Comparison of ENCODE assay signal across 9 cellular contexts in the genomic region with DNA sequence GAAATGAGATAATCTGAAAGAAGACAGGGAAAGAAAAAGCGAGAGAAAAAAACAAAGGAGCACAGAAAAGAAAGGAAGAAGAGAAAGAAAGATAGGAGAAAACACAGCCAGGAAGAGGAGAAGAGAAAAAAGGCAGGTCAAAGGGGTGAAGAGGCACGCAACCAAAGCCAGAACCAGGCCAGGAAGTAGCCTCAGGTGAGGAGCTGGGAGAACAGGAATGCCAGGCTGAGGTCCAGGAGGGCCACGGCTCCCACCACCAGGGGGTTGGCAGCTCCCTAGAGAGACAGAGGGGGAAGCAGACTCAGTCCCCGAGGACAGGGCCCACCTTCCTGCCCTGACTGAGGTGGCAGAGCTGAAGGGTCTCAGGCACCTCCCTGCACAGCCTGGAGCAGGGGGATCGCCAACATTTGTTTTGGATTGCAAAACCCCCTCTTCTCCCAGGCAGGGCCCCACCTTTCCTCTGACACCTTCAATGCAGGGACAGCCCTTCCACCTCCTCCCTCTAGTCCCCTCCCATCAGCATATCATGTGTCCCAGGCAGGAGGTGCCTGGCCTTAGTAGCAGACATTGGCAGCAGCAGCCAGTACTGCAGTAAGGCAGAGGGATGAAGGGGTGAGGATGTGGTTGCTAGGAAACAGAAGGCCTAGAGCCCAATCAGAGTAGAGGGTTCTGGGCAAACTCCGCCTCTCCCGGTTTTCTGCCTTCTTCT. TPM values are rescaled to one million over a fixed set of nuclear protein-coding genes. Genes with fewer than 3 reads are reported as not detected.
DNase-seq lines count a peak whose midpoint lies in the region; ATAC-seq, FAIRE-seq and TF ChIP-seq lines count a peak whose summit lies in the region.
"Had no signal": no experiment of that assay in that cellular context is flagged by ENCODE, and none has a peak within 500 bp of the region (broad histone marks: within the 10 kb centered on the region; RNA-seq: fewer than 3 reads in every experiment).

No MANE protein-coding gene starts in this region.

- H3K4me2 ChIP-seq in Karpas-422 (ENCODE audit: low read depth, low read length, poor library complexity, severe bottlenecking) (peak overlapping the region; percentile 92), mesenchymal stem cell (ENCODE audit: low read length, poor library complexity, severe bottlenecking) (no peak overlapping the region)

- no peak for TF ChIP-seq POLR2A in GM12891 (IDR thresholded peaks at IDR 0.05; ENCODE audit: low read depth, low read length)

- peak overlapping the region; percentile 67; the same call in 1 of the 2 replicates for H3K27ac ChIP-seq in Karpas-422 (ENCODE audit: low read length)
- H3K27ac ChIP-seq in mesenchymal stem cell (ENCODE audit: low read length, poor library complexity, severe bottlenecking): no peak overlapping the region

- peaks cover 23% of the 10 kb centered on the region for H3K79me2 ChIP-seq in Karpas-422 (ENCODE audit: low read length)

- peaks cover 14% of the 10 kb centered on the region; the same call in 1 of the 2 replicates for H3K36me3 ChIP-seq in Karpas-422 (ENCODE audit: insufficient read depth, low read length)
- H3K36me3 ChIP-seq in mesenchymal stem cell (ENCODE audit: control insufficient read depth in 1 of 2, insufficient read depth in 2 of 2, low read depth in 1 of 2, low read length in 2 of 2): peaks cover 3 to 18% of the 10 kb centered on the region in 2 experiments

- peaks cover 6% of the 10 kb centered on the region for H3K36me3 Mint-ChIP-seq in T-helper 17 cell (ENCODE audit: low read depth)

- H2BK120ac ChIP-seq in mesenchymal stem cell (ENCODE audit: low read depth, low read length): no peak overlapping the region

- H3K4me3 ChIP-seq in Karpas-422 (ENCODE audit: low read length) (no peak overlapping the region), mesenchymal stem cell (ENCODE audit: insufficient read depth in 1 of 2, low read depth in 1 of 2, low read length in 2 of 2) (no peak overlapping the region)
- H3K4me3 ChIP-seq: mucosa of descending colon had no signal

- H3K4me3 Mint-ChIP-seq in T-helper 17 cell: no peak overlapping the region

- no peak overlapping the region for H3K4ac ChIP-seq in mesenchymal stem cell (ENCODE audit: low read depth in 1 of 2, low read length in 2 of 2)

- H2BK5ac ChIP-seq in mesenchymal stem cell (ENCODE audit: low read depth, low read length, poor library complexity, severe bottlenecking): no peak overlapping the region

- H3K27me3 Mint-ChIP-seq in T-helper 17 cell: peaks cover 18% of the 10 kb centered on the region

- H2AFZ ChIP-seq in Karpas-422 (ENCODE audit: low read length) (no peak overlapping the region), mesenchymal stem cell (ENCODE audit: low read depth, low read length) (no peak overlapping the region)

- no peak overlapping the region for H2AK5ac ChIP-seq in mesenchymal stem cell (ENCODE audit: low read length, severe bottlenecking)

- peak overlapping the region; percentile 8 for H2BK15ac ChIP-seq in mesenchymal stem cell (ENCODE audit: low read depth, poor library complexity, severe bottlenecking)

- H3K14ac ChIP-seq in mesenchymal stem cell (ENCODE audit: low read length in 2 of 2): no peak overlapping the region

- peak overlapping the region; percentile 87; the same call in 1 of the 2 replicates for H3K9ac ChIP-seq in Karpas-422 (ENCODE audit: low read length)
- no peak overlapping the region for H3K9ac ChIP-seq in mesenchymal stem cell (ENCODE audit: low read length)

- H3K4me1 ChIP-seq in Karpas-422 (ENCODE audit: low read length) (peaks cover 34% of the 10 kb centered on the region), mesenchymal stem cell (ENCODE audit: control insufficient read depth, insufficient read depth, low read depth, low read length) (peaks cover 15% of the 10 kb centered on the region)

- no peak overlapping the region for H4K8ac ChIP-seq in mesenchymal stem cell (ENCODE audit: low read length)

- H4K91ac ChIP-seq in mesenchymal stem cell (ENCODE audit: low read length): peak overlapping the region; percentile 54

- peaks cover 22% of the 10 kb centered on the region for H3K79me1 ChIP-seq in mesenchymal stem cell (replicated peaks; ENCODE audit: low read length, poor library complexity, severe bottlenecking)

- peaks cover 26% of the 10 kb centered on the region for H3K4me1 Mint-ChIP-seq in T-helper 17 cell

- 65% methylated on average over 7 of the region's 7 CpGs for WGBS in mesenchymal stem cell

- peak; percentile 43 for DNase-seq in EH (ENCODE audit: low read depth)
- DNase-seq in Karpas-422: peak; percentile 81
- peak in 38 of 56 donors; percentile 24 to 88 (median 68) for DNase-seq in amygdala (lab: John Stamatoyannopoulos, UW)
- DNase-seq in mesenchymal stem cell: no peak
- DNase-seq in amniotic stem cell (lab: John Stamatoyannopoulos, UW): no peak
- DNase-seq in NCI-H1048 (lab: John Stamatoyannopoulos, UW): no peak
- no peak for DNase-seq in GM12891 (ENCODE audit: insufficient read length, low spot score)
- DNase-seq in T-helper 17 cell: no peak

- H3K9me2 ChIP-seq in Karpas-422 (replicated peaks; ENCODE audit: insufficient read depth, low read length): no peaks in the 10 kb centered on the region

- H3K9me3 ChIP-seq in Karpas-422 (ENCODE audit: low read length): no peaks in the 10 kb centered on the region
- no peaks in the 10 kb centered on the region for H3K9me3 ChIP-seq in mesenchymal stem cell (ENCODE audit: control insufficient read depth, low read length)
- no peaks in the 10 kb centered on the region for H3K9me3 ChIP-seq in T-helper 17 cell (ENCODE audit: control insufficient read depth, low read length, poor library complexity, severe bottlenecking)
- H3K9me3 ChIP-seq: mucosa of descending colon had no signal

- no peak for ATAC-seq in T-helper 17 cell
- ATAC-seq: mucosa of descending colon had no signal

- no peak overlapping the region for H2BK12ac ChIP-seq in mesenchymal stem cell (ENCODE audit: low read length in 2 of 2)

- H3K18ac ChIP-seq in mesenchymal stem cell (ENCODE audit: low read depth in 1 of 2, low read length in 2 of 2): no peak overlapping the region

- H4K20me1 ChIP-seq in Karpas-422 (ENCODE audit: insufficient read depth, low read depth, low read length): no peaks in the 10 kb centered on the region

- H3K23ac ChIP-seq in mesenchymal stem cell (ENCODE audit: low read length in 2 of 2): peak overlapping the region in 1 of 2 experiments; percentile 37

- no peak overlapping the region for H3K27ac Mint-ChIP-seq in T-helper 17 cell

- no peak for FAIRE-seq in GM12891 (lab: Jason Lieb, UNC)

- H3K27me3 ChIP-seq in Karpas-422 (ENCODE audit: low read length) (no peaks in the 10 kb centered on the region), mesenchymal stem cell (ENCODE audit: control insufficient read depth in 1 of 2, insufficient read depth in 1 of 2, low read length in 2 of 2) (peaks cover 30 to 35% of the 10 kb centered on the region in 2 experiments)

TF ChIP-seq in GM12891, 5 proteins besides CTCF, POLR2A, EP300 and RAD21:
- TF ChIP-seq POLR2AphosphoS5 (IDR thresholded peaks at IDR 0.05; ENCODE audit: low read depth, low read length) (no peak), POU2F2 (IDR thresholded peaks at IDR 0.05; ENCODE audit: low read depth, low read length) (no peak), TAF1 (IDR thresholded peaks at IDR 0.05; ENCODE audit: low read depth, low read length) (no peak), SPI1 (IDR thresholded peaks at IDR 0.05; ENCODE audit: low read depth, low read length) (no peak), PAX5 (IDR thresholded peaks at IDR 0.05; ENCODE audit: insufficient read depth, low read length, severe bottlenecking) (no peak)

RNA-seq across cellular contexts. Expression of a gene that starts 2.0 kb away (rescaled TPM):
- total RNA-seq in Karpas-422 (2014; rRNA removed; shearing (Covaris generic); ENCODE audit: low replicate concordance): 207 and 248 TPM in 2 replicates
- 33.4 TPM for polyA plus RNA-seq in mesenchymal stem cell (2013, experiment 1 of 2)
- 33.4 TPM for polyA plus RNA-seq in mesenchymal stem cell (2013, experiment 2 of 2)
- polyA plus RNA-seq in GM12891 (2012; ENCODE audit: low read depth, missing spikeins): 78.3 TPM
- 100 to 1,000 TPM; 268 to 313 TPM for total RNA-seq in T-helper 17 cell

RNA-seq across cellular contexts. Expression of a gene that starts 9.0 kb away (rescaled TPM):
- total RNA-seq in Karpas-422 (2014; rRNA removed; shearing (Covaris generic); ENCODE audit: low replicate concordance): 0.29 TPM in 1 of 2 replicates, not detected in the other
- polyA plus RNA-seq in mesenchymal stem cell (2013, experiment 1 of 2): 0.04 TPM
- 0.03 TPM for polyA plus RNA-seq in mesenchymal stem cell (2013, experiment 2 of 2)
- polyA plus RNA-seq in GM12891 (2012; ENCODE audit: low read depth, missing spikeins): 11.0 TPM
- total RNA-seq in T-helper 17 cell: not detected

RNA-seq across cellular contexts. Expression of a gene that starts 13.5 kb away (rescaled TPM):
- 16.2 and 57.5 TPM in 2 replicates for total RNA-seq in Karpas-422 (2014; rRNA removed; shearing (Covaris generic); ENCODE audit: low replicate concordance)
- polyA plus RNA-seq in mesenchymal stem cell (2013, experiment 1 of 2): 7.2 TPM
- 7.1 TPM for polyA plus RNA-seq in mesenchymal stem cell (2013, experiment 2 of 2)
- polyA plus RNA-seq in GM12891 (2012; ENCODE audit: low read depth, missing spikeins): 8.0 TPM
- total RNA-seq in T-helper 17 cell: 10 to 100 TPM in 1 of 2 donors, 1 to 10 TPM in 1; 10.0 to 13.6 TPM

RNA-seq across cellular contexts. Expression of a gene that starts 18.0 kb away (rescaled TPM):
- total RNA-seq in Karpas-422 (2014; rRNA removed; shearing (Covaris generic); ENCODE audit: low replicate concordance): 0.07 and 0.32 TPM in 2 replicates
- 0.19 TPM for polyA plus RNA-seq in mesenchymal stem cell (2013, experiment 1 of 2)
- polyA plus RNA-seq in mesenchymal stem cell (2013, experiment 2 of 2): 0.23 TPM
- 0.65 TPM for polyA plus RNA-seq in GM12891 (2012; ENCODE audit: low read depth, missing spikeins)
- total RNA-seq in T-helper 17 cell: under 1 TPM; 0.16 to 0.27 TPM

Comparison
In these comparisons a context has a peak if more than half of its experiments do, and no peak if none do; other contexts are left out.
1. DNase-seq: peak in EH (single experiment), Karpas-422 (single experiment) and amygdala (38 of 56); none in mesenchymal stem cell (single experiment), amniotic stem cell (single experiment), NCI-H1048 (single experiment), GM12891 (single experiment) and T-helper 17 cell (0 of 3).